Comparison of ENCODE assay signal across 10 cellular contexts in genomic region chr14:68522510-68523325, GRCh38.
A peak's percentile ranks its signal among the peaks of the same experiment; 100 is the strongest.
DNase-seq lines count a peak whose midpoint lies in the region; ATAC-seq, FAIRE-seq and TF ChIP-seq lines count a peak whose summit lies in the region.
"Had no signal": no experiment of that assay in that cellular context is flagged by ENCODE, and none has a peak within 500 bp of the region (broad histone marks: within the 10 kb centered on the region; RNA-seq: fewer than 3 reads in every experiment).

No MANE protein-coding gene starts in this region.

- no peak for ATAC-seq in naive thymus-derived CD4-positive, alpha-beta T cell
- ATAC-seq in HG03571 (IDR thresholded peaks at IDR 0.05; ENCODE audit: unreplicated experiment), result no peak
- ATAC-seq: activated naive CD4-positive, alpha-beta T cell treated with anti-CD3 and anti-CD28 coated beads, Interleukin-2, amount 50 U/mL, for 72 hours had no signal

- no peaks in the 10 kb centered on the region for H4K20me1 ChIP-seq in H1 (replicated peaks in 1 of 2; ENCODE audit: control insufficient read depth in 1 of 2, insufficient read depth in 2 of 2, low read length in 2 of 2)

- H2BK15ac ChIP-seq in H1 (ENCODE audit: low read length), result no peak overlapping the region

- no peak for TF ChIP-seq EP300 in H1 (IDR thresholded peaks at IDR 0.05; ENCODE audit: borderline replicate concordance in 1 of 2, low read depth in 2 of 2, low read length in 2 of 2)

- no peak overlapping the region; the same call in 1 of the 2 replicates for H3K18ac ChIP-seq in H1 (ENCODE audit: extremely low read depth, low read length)

- no peak for FAIRE-seq in H1 (lab: Jason Lieb, UNC)

- H3K14ac ChIP-seq in H1 (ENCODE audit: insufficient read length), result no peak overlapping the region

- no peak overlapping the region for H3K4ac ChIP-seq in H1 (replicated peaks; ENCODE audit: insufficient read length, low read depth, low read length)

- no peak overlapping the region for H2BK120ac ChIP-seq in H1 (replicated peaks; ENCODE audit: low read depth, low read length)

- no peak overlapping the region for H3K27ac Mint-ChIP-seq in naive thymus-derived CD4-positive, alpha-beta T cell

- H3K4me3 ChIP-seq in H1 (ENCODE audit: extremely low read depth in 1 of 4, insufficient read depth in 2 of 4, low read depth in 3 of 4, low read length in 4 of 4), result no peak overlapping the region
- no peak overlapping the region for H3K4me3 ChIP-seq in mucosa of rectum (ENCODE audit: low read length in 2 of 2)
- H3K4me3 ChIP-seq in thymus (ENCODE audit: low read length), result no peak overlapping the region
- no peak overlapping the region for H3K4me3 ChIP-seq in naive thymus-derived CD4-positive, alpha-beta T cell (ENCODE audit: low read length)

- H3K23ac ChIP-seq in H1 (ENCODE audit: insufficient read length), result no peak overlapping the region

- H3K23me2 ChIP-seq in H1 (ENCODE audit: low read depth, low read length), result no peaks in the 10 kb centered on the region

- H3K9me3 ChIP-seq in H1 (ENCODE audit: insufficient read depth in 2 of 2, low read depth in 1 of 2, low read length in 1 of 2), result no peaks in the 10 kb centered on the region
- H3K9me3 ChIP-seq in mucosa of rectum (ENCODE audit: control insufficient read depth in 2 of 2, low read length in 2 of 2), result no peaks in the 10 kb centered on the region
- H3K9me3 ChIP-seq in thymus (ENCODE audit: control insufficient read depth), result no peaks in the 10 kb centered on the region
- H3K9me3 ChIP-seq in naive thymus-derived CD4-positive, alpha-beta T cell (ENCODE audit: control insufficient read depth in 2 of 3, low read length in 3 of 3), result no peaks in the 10 kb centered on the region

- H3K36me3 ChIP-seq in H1 (ENCODE audit: control insufficient read depth in 2 of 4, insufficient read depth in 4 of 4, low read length in 3 of 4) (no peaks in the 10 kb centered on the region), mucosa of rectum (ENCODE audit: control insufficient read depth in 2 of 2, insufficient read depth in 2 of 2, low read length in 2 of 2) (no peaks in the 10 kb centered on the region), thymus (ENCODE audit: control insufficient read depth, insufficient read depth) (no peaks in the 10 kb centered on the region)
- H3K36me3 ChIP-seq in naive thymus-derived CD4-positive, alpha-beta T cell (ENCODE audit: control insufficient read depth in 2 of 3, insufficient read depth in 3 of 3, low read length in 3 of 3), result no peaks in the 10 kb centered on the region

- no peak overlapping the region for H2BK20ac ChIP-seq in H1 (ENCODE audit: low read length)

- peaks cover 0 to 7% (median 4%) of the 10 kb centered on the region in 5 donors for H3K36me3 Mint-ChIP-seq in naive thymus-derived CD4-positive, alpha-beta T cell
- H3K36me3 Mint-ChIP-seq: activated naive CD4-positive, alpha-beta T cell treated with anti-CD3 and anti-CD28 coated beads, Interleukin-2, amount 50 U/mL, for 72 hours had no signal

- no peak for TF ChIP-seq POLR2A in H1 (IDR thresholded peaks at IDR 0.05; ENCODE audit: control extremely low read depth in 1 of 2, low read depth in 2 of 2, low read length in 2 of 2)

- no peak overlapping the region for H4K5ac ChIP-seq in H1 (ENCODE audit: insufficient read length, low read depth, low read length)

- H2BK12ac ChIP-seq in H1 (ENCODE audit: low read depth, low read length), result no peak overlapping the region

- no peak overlapping the region for H3K56ac ChIP-seq in H1 (replicated peaks; ENCODE audit: insufficient read length, low read depth, low read length)

- POLR2A ChIA-PET in H1 (lab: Charles Lee; ENCODE audit: partially characterized antibody), result interaction anchor here (0.6 to 0.7 kb wide), 2 partner anchors 107 to 595 kb away, joined by 3 to 5 read pairs; no protein-coding TSS in a partner anchor
- POLR2A ChIA-PET in naive thymus-derived CD4-positive, alpha-beta T cell (lab: Charles Lee), result interaction anchor here (0.8 to 6.9 kb wide), 4 partner anchors 9 to 263 kb away, joined by 3 to 63 read pairs (median 4); no protein-coding TSS in a partner anchor

- H3K9ac ChIP-seq in H1 (replicated peaks in 1 of 4; ENCODE audit: extremely low read depth in 1 of 4, low read depth in 3 of 4, low read length in 3 of 4) (no peak overlapping the region), mucosa of rectum (ENCODE audit: low read depth in 1 of 2, low read length in 2 of 2) (no peak overlapping the region)

- H3K27ac ChIP-seq in H1 (ENCODE audit: low read depth, low read length), result no peak overlapping the region
- H3K27ac ChIP-seq in mucosa of rectum (ENCODE audit: low read depth in 2 of 2, low read length in 2 of 2), result peak overlapping the region; percentile 56 to 57
- peak overlapping the region; percentile 88 for H3K27ac ChIP-seq in thymus (ENCODE audit: low read depth)
- no peak overlapping the region for H3K27ac ChIP-seq in naive thymus-derived CD4-positive, alpha-beta T cell (ENCODE audit: low read depth, low read length)

- CTCF ChIA-PET in H1 (lab: Charles Lee; ENCODE audit: partially characterized antibody), result interaction anchor here (0.6 to 3.5 kb wide), 7 partner anchors 13 to 530 kb away, joined by 3 to 8 read pairs (median 3); no protein-coding TSS in a partner anchor
- CTCF ChIA-PET in naive thymus-derived CD4-positive, alpha-beta T cell (lab: Charles Lee), result interaction anchor here (0.6 to 0.7 kb wide), 2 partner anchors 133 to 255 kb away, joined by 3 to 4 read pairs; no protein-coding TSS in a partner anchor

- peaks cover 0 to 3% (median 0%) of the 10 kb centered on the region in 11 donors for H3K9me3 Mint-ChIP-seq in naive thymus-derived CD4-positive, alpha-beta T cell
- H3K9me3 Mint-ChIP-seq: activated naive CD4-positive, alpha-beta T cell treated with anti-CD3 and anti-CD28 coated beads, Interleukin-2, amount 50 U/mL, for 72 hours had no signal

- H4K8ac ChIP-seq in H1 (ENCODE audit: extremely low read depth, insufficient read depth, low read length), result no peak overlapping the region

- intact Hi-C loops in naive thymus-derived CD4-positive, alpha-beta T cell (cut with micrococcal nuclease), result no loop called here

- 85% methylated on average over 5 of the region's 5 CpGs; no CpG with 5 or more reads in 1 of the 2 experiments for WGBS in H1 (ENCODE audit: extremely low coverage in 1 of 2, insufficient coverage in 1 of 2, insufficient read length in 1 of 2, insufficient replicate concordance in 2 of 2, low coverage in 1 of 2, low lambda C conversion rate in 2 of 2, missing lambda C conversion rate in 1 of 2), 2 experiments
- WGBS in thymus, result 90% methylated on average over 5 of the region's 5 CpGs

- H3K79me2 ChIP-seq in H1 (ENCODE audit: control insufficient read depth in 1 of 2, insufficient read depth in 2 of 2, low read length in 2 of 2), result no peaks in the 10 kb centered on the region

- no peak overlapping the region for H2AFZ ChIP-seq in H1 (ENCODE audit: low read length)

- H3K4me1 Mint-ChIP-seq in naive thymus-derived CD4-positive, alpha-beta T cell, result peaks cover 3 to 39% (median 29%) of the 10 kb centered on the region in 7 donors

- no peak for TF ChIP-seq RAD21 in H1 (IDR thresholded peaks at IDR 0.05 in 1 of 2, conservative IDR thresholded peaks at IDR 0.05 in 1 of 2; ENCODE audit: low read depth in 2 of 2, low read length in 2 of 2)

- H3K27me3 ChIP-seq in H1 (replicated peaks in 1 of 4; ENCODE audit: control insufficient read depth in 3 of 4, extremely low read depth in 1 of 4, insufficient read depth in 3 of 4, low read length in 3 of 4), result no peaks in the 10 kb centered on the region
- H3K27me3 ChIP-seq in mucosa of rectum (ENCODE audit: control insufficient read depth in 2 of 2, insufficient read depth in 2 of 2, low read length in 2 of 2), result no peaks in the 10 kb centered on the region
- no peaks in the 10 kb centered on the region for H3K27me3 ChIP-seq in thymus (ENCODE audit: control insufficient read depth, insufficient read depth)
- H3K27me3 ChIP-seq in naive thymus-derived CD4-positive, alpha-beta T cell (ENCODE audit: control insufficient read depth in 2 of 2, insufficient read depth in 2 of 2, low read length in 2 of 2), result no peaks in the 10 kb centered on the region

- H3K4me3 Mint-ChIP-seq in naive thymus-derived CD4-positive, alpha-beta T cell, result no peak overlapping the region

- peak overlapping the region; percentile 13 for H4K91ac ChIP-seq in H1 (replicated peaks; ENCODE audit: insufficient read length, low read length)

- no peak overlapping the region for H2BK5ac ChIP-seq in H1 (ENCODE audit: low read depth, low read length)

- H2AK5ac ChIP-seq in H1 (ENCODE audit: low read depth, low read length), result no peak overlapping the region

- TF ChIP-seq CTCF in H1 (IDR thresholded peaks at IDR 0.05; ENCODE audit: control extremely low read depth in 1 of 3, insufficient read depth in 1 of 3, low read depth in 1 of 3, low read length in 3 of 3), result no peak

- no peaks in the 10 kb centered on the region for H3K79me1 ChIP-seq in H1 (ENCODE audit: low read depth, low read length)

- DNase-seq in NCI-H69 (lab: John Stamatoyannopoulos, UW) (peak; percentile 72), H1 (ENCODE audit: low read depth in 1 of 2, low spot score in 2 of 2) (peak in 1 of 2 experiments; percentile 27), activated gamma-delta T cell (lab: John Stamatoyannopoulos, UW) (no peak)
- DNase-seq in activated CD4-positive, alpha-beta T cell treated with anti-CD3 and anti-CD28 coated beads for 4 hours, result no peak
- DNase-seq in naive thymus-derived CD4-positive, alpha-beta T cell, result no peak
- DNase-seq: stimulated activated CD4-positive, alpha-beta T cell treated with anti-CD3 and anti-CD28 coated beads, Interleukin-4, amount 100 ng/mL, for 1 hour had no signal

- no peak overlapping the region for H3K4me2 ChIP-seq in H1 (ENCODE audit: insufficient read depth in 1 of 2, low read depth in 2 of 2, low read length in 2 of 2)

- peaks cover 1 to 10% (median 6%) of the 10 kb centered on the region in 4 experiments; a peak in 6 of 7 replicates for H3K4me1 ChIP-seq in H1 (replicated peaks in 1 of 4; ENCODE audit: control insufficient read depth in 3 of 4, insufficient read depth in 4 of 4, low read length in 3 of 4)
- peaks cover 22 to 46% of the 10 kb centered on the region in 2 donors for H3K4me1 ChIP-seq in mucosa of rectum (ENCODE audit: control insufficient read depth in 2 of 2, insufficient read depth in 2 of 2, low read length in 2 of 2)
- H3K4me1 ChIP-seq in thymus (ENCODE audit: control insufficient read depth, insufficient read depth, low read length), result peaks cover 11% of the 10 kb centered on the region
- peaks cover 0 to 20% of the 10 kb centered on the region in 2 donors for H3K4me1 ChIP-seq in naive thymus-derived CD4-positive, alpha-beta T cell (ENCODE audit: control insufficient read depth in 2 of 2, insufficient read depth in 2 of 2, low read length in 2 of 2)

- no peaks in the 10 kb centered on the region for H3K27me3 Mint-ChIP-seq in naive thymus-derived CD4-positive, alpha-beta T cell

TF ChIP-seq in H1, 55 proteins besides CTCF, POLR2A, EP300 and RAD21 (continues in another document):
- TF ChIP-seq YY1 (IDR thresholded peaks at IDR 0.05; ENCODE audit: low read depth, low read length) (no peak), MAFK (IDR thresholded peaks at IDR 0.05; ENCODE audit: low read depth, low read length) (no peak), CEBPB (IDR thresholded peaks at IDR 0.05; ENCODE audit: low read depth, low read length) (no peak), ZNF274 (IDR thresholded peaks at IDR 0.05; ENCODE audit: borderline replicate concordance, extremely low read depth, low read length) (no peak), SP1 (IDR thresholded peaks at IDR 0.05; ENCODE audit: low read depth, low read length) (no peak)

Comparison
In these comparisons a context has a peak if more than half of its experiments do, and no peak if none do; other contexts are left out.
1. H3K27ac ChIP-seq: peak in mucosa of rectum (2 of 2) and thymus (single experiment); none in H1 (single experiment) and naive thymus-derived CD4-positive, alpha-beta T cell (single experiment).